Comparison of ENCODE assay signal across 10 cellular contexts in the genomic region with DNA sequence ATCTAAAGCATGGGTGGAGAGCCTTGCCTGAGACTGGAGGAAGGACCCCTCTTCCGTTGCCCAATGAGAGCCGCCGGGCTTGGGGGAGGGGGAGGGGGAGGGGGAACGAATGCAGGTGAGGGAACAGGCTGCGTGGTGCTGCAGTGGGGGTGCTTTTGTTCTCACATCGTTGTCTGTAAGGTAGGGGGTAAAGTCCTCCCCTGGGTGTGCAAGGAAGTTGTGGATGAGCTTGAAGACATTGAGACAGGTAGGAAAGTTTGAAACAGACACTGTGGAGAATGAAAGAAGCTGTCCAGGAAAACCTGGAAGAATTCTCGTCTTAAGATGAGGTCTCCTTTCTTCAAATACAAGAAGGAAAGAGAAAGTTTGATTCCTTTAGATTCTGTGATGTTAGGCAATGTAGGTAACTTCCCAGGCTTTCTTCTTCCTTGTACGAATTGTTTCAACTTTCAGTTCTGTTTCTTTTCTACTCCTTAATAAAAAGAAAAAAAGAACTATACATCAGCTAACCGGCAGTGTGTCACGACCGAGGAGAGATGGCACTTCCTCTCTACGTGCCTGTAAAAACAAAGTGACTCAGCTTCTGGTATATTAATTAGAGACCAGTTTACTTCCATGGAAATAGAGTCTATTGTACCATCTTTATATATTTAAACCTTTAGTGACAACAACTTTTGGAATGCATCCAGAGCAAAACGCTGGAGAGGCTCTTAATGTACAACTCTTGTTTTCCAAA.
DNase-seq lines count a peak whose midpoint lies in the region; ATAC-seq and TF ChIP-seq lines count a peak whose summit lies in the region.
"Had no signal": no experiment of that assay in that cellular context is flagged by ENCODE, and none has a peak within 500 bp of the region (broad histone marks: within the 10 kb centered on the region; RNA-seq: fewer than 3 reads in every experiment).

No MANE protein-coding gene starts in this region.

- no peaks in the 10 kb centered on the region for H3K36me3 ChIP-seq in BJ (ENCODE audit: control insufficient read depth, insufficient read depth, low read length)
- no peaks in the 10 kb centered on the region for H3K36me3 ChIP-seq in HEK293 (ENCODE audit: control insufficient read depth in 2 of 2, insufficient read depth in 1 of 2, low read length in 2 of 2)
- no peaks in the 10 kb centered on the region for H3K36me3 ChIP-seq in hepatocyte (replicated peaks; ENCODE audit: insufficient read depth, low read depth)
- H3K36me3 ChIP-seq: vagina had no signal

- H3K27ac ChIP-seq in HEK293 (ENCODE audit: extremely low read depth, low read depth, low read length), result no peak overlapping the region; the same call in 1 of the 2 replicates
- H3K27ac ChIP-seq in hepatocyte, result peak overlapping the region; percentile 5
- H3K27ac ChIP-seq: vagina had no signal

- H3K9me2 ChIP-seq in hepatocyte (replicated peaks; ENCODE audit: insufficient read depth), result no peaks in the 10 kb centered on the region

- DNase-seq in BJ (ENCODE audit: low read depth) (peak; percentile 9), T-helper 17 cell (no peak), hepatocyte (ENCODE audit: low spot score) (no peak), NCI-H524 treated with DMSO at 0.1 percent for 48 hours (lab: John Stamatoyannopoulos, UW) (no peak), NCI-H2227 (lab: John Stamatoyannopoulos, UW; ENCODE audit: unreplicated experiment) (no peak)
- DNase-seq in stimulated activated CD4-positive, alpha-beta T cell treated with anti-CD3 and anti-CD28 coated beads, Interleukin-2, amount 100 ng/mL, for 24 hours, result no peak

- POLR2A ChIA-PET in BJ (lab: Charles Lee) (no interaction called here), HEK293 (lab: Yijun Ruan, JAX) (interaction anchor here (1.3 kb wide), 1 partner anchor 89 kb away, joined by 3 read pairs; no protein-coding TSS in a partner anchor)

- H3K4me3 ChIP-seq in BJ (ENCODE audit: low read depth, low read length) (no peak overlapping the region), HEK293 (ENCODE audit: low read depth, low read length) (no peak overlapping the region; the same call in none of the 2 replicates), hepatocyte (no peak overlapping the region)
- H3K4me3 ChIP-seq: vagina had no signal

- H3K27me3 ChIP-seq in BJ (ENCODE audit: control insufficient read depth, insufficient read depth, low read length), result peaks cover 3% of the 10 kb centered on the region
- no peaks in the 10 kb centered on the region for H3K27me3 ChIP-seq in hepatocyte
- H3K27me3 ChIP-seq: vagina had no signal

- H3K79me2 ChIP-seq in hepatocyte, result no peaks in the 10 kb centered on the region

- H3K4me1 Mint-ChIP-seq in T-helper 17 cell, result peaks cover 5% of the 10 kb centered on the region

- WGBS in hepatocyte (ENCODE audit: low lambda C conversion rate, missing lambda C conversion rate), result 43% methylated on average over 12 of the region's 13 CpGs

- peaks cover 39% of the 10 kb centered on the region for H3K27me3 Mint-ChIP-seq in T-helper 17 cell

- H3K4me3 Mint-ChIP-seq in T-helper 17 cell, result peak overlapping the region; percentile 51
- H3K4me3 Mint-ChIP-seq: activated T-helper 1 cell treated with anti-CD3 and anti-CD28 coated beads, Interleukin-12 subunit alpha, Interleukin-12 subunit beta, Interleukin-2, Interleukin-4 antibody, amounts not matched to agents 30 ng/mL and 10 ng/mL and 1 ng/mL, durations not matched to agents 14 hours and 24 hours and 36 hours had no signal

- CTCF ChIA-PET in BJ (lab: Yijun Ruan, JAX), result interaction anchor here (0.9 kb wide), 1 partner anchor 198 kb away, joined by 3 read pairs; no protein-coding TSS in a partner anchor
- CTCF ChIA-PET in HEK293 (lab: Yijun Ruan, JAX), result interaction anchor here (1.1 to 1.8 kb wide), 2 partner anchors 54 to 160 kb away, joined by 3 to 7 read pairs; no protein-coding TSS in a partner anchor

- no peaks in the 10 kb centered on the region for H3K9me3 ChIP-seq in HEK293 (ENCODE audit: control insufficient read depth, insufficient read depth, low read depth, low read length)
- no peaks in the 10 kb centered on the region for H3K9me3 ChIP-seq in T-helper 17 cell (ENCODE audit: control insufficient read depth, low read length, poor library complexity, severe bottlenecking)
- H3K9me3 ChIP-seq in hepatocyte (ENCODE audit: low read depth), result no peaks in the 10 kb centered on the region
- H3K9me3 ChIP-seq: vagina had no signal

- H3K4me1 ChIP-seq in HEK293 (ENCODE audit: control insufficient read depth, insufficient read depth, low read length) (peaks cover 5% of the 10 kb centered on the region), hepatocyte (ENCODE audit: insufficient read depth) (no peaks in the 10 kb centered on the region)
- H3K4me1 ChIP-seq: vagina had no signal

- TF ChIP-seq CTCF in BJ (IDR thresholded peaks at IDR 0.05; ENCODE audit: insufficient read depth, low read depth, low read length), result no peak
- no peak for TF ChIP-seq CTCF in HEK293 (tag by site-specific recombination; IDR thresholded peaks at IDR 0.05)
- no peak for TF ChIP-seq CTCF in hepatocyte (IDR thresholded peaks at IDR 0.05; ENCODE audit: poor library complexity)

- peak overlapping the region; percentile 7 for H3K4me2 ChIP-seq in hepatocyte

- no peaks in the 10 kb centered on the region for H3K36me3 Mint-ChIP-seq in T-helper 17 cell (ENCODE audit: low read depth)

- ATAC-seq in T-helper 17 cell, result no peak
- ATAC-seq in HG03175 (IDR thresholded peaks at IDR 0.05; ENCODE audit: unreplicated experiment), result no peak

- no peak overlapping the region for H3K27ac Mint-ChIP-seq in T-helper 17 cell
- H3K27ac Mint-ChIP-seq: activated T-helper 1 cell treated with anti-CD3 and anti-CD28 coated beads, Interleukin-12 subunit alpha, Interleukin-12 subunit beta, Interleukin-2, Interleukin-4 antibody, amounts not matched to agents 30 ng/mL and 10 ng/mL and 1 ng/mL, durations not matched to agents 14 hours and 24 hours and 36 hours had no signal

- H4K20me1 ChIP-seq in hepatocyte (ENCODE audit: insufficient read depth, poor library complexity, severe bottlenecking), result no peaks in the 10 kb centered on the region

- no peak overlapping the region for H2AFZ ChIP-seq in hepatocyte

TF ChIP-seq in HEK293, 187 proteins besides CTCF, POLR2A, EP300 and RAD21 (continues in another document):
- TF ChIP-seq SP3 (tag by site-specific recombination; IDR thresholded peaks at IDR 0.05) (0 out of 2 replicates have a peak, but pooled peaks have one; percentile 30), MZF1 (tag by site-specific recombination; IDR thresholded peaks at IDR 0.05; ENCODE audit: borderline replicate concordance) (no peak), ZNF202 (tag by site-specific recombination; IDR thresholded peaks at IDR 0.05; ENCODE audit: borderline replicate concordance) (no peak), ZNF404 (tag by site-specific recombination; IDR thresholded peaks at IDR 0.05) (no peak), ZNF660 (tag by site-specific recombination; IDR thresholded peaks at IDR 0.05) (peak; percentile 29; the same call in 1 of the 2 replicates), ZNF398 (tag by site-specific recombination; IDR thresholded peaks at IDR 0.05) (peak; percentile 43; the same call in 1 of the 2 replicates), SP2 (tag by site-specific recombination; IDR thresholded peaks at IDR 0.05) (no peak), ZNF518A (tag by site-specific recombination; conservative IDR thresholded peaks at IDR 0.05; ENCODE audit: low read depth) (0 out of 2 replicates have a peak, but pooled peaks have one; percentile 26)
